In the genomic region with DNA sequence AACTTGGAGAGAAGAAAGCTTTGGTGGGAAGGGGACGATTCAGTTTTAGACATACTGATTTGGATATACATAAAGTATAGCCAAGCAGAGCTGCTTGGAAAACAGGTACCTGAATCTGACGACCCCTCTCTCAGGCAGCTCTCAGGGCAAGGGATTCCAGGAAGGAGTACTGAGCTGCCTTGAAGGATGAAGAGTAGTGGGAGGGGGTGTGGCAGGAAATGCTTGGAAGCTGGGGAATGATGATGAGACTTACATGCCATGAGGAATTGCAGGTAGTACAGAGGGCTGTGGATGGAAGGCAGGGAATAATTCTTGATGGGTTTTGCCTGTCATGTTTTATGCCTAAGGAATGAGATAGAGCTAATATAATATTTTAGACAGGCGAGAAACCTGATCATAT, we compare ENCODE assay signal across 22 cellular contexts.
"Had no signal": no experiment of that assay in that cellular context is flagged by ENCODE, and none has a peak within 500 bp of the region (broad histone marks: within the 10 kb centered on the region; RNA-seq: fewer than 3 reads in every experiment).

No MANE protein-coding gene starts in this region.

- H3K4me1 ChIP-seq: neural progenitor cell, parathyroid adenoma, psoas muscle, right lobe of liver, sigmoid colon, stomach, thyroid gland, tibial nerve, upper lobe of left lung, vagina had no signal

- H3K9me3 ChIP-seq: ovary, psoas muscle, right lobe of liver, sigmoid colon, stomach, thoracic aorta, thyroid gland, tibial nerve, upper lobe of left lung, vagina had no signal

- H3K4me2 ChIP-seq: neural progenitor cell had no signal

- H3K27me3 ChIP-seq: neural progenitor cell, ovary, right lobe of liver, sigmoid colon, thyroid gland, tibial nerve, upper lobe of left lung, vagina had no signal

- H3K4me3 ChIP-seq: neural progenitor cell, ovary, psoas muscle, right lobe of liver, sigmoid colon, stomach, thoracic aorta, thyroid gland, tibial nerve, upper lobe of left lung, vagina had no signal

- H3K79me2 ChIP-seq: parathyroid adenoma had no signal

- H3K9ac ChIP-seq: neural progenitor cell, parathyroid adenoma had no signal

- H3K27ac ChIP-seq: neural progenitor cell, ovary, parathyroid adenoma, psoas muscle, right lobe of liver, sigmoid colon, stomach, thoracic aorta, thyroid gland, tibial nerve, upper lobe of left lung, vagina had no signal

- H3K36me3 ChIP-seq: neural progenitor cell, ovary, right lobe of liver, sigmoid colon, stomach, thoracic aorta, thyroid gland, tibial nerve, upper lobe of left lung, vagina had no signal

- DNase-seq: natural killer cell; occipital lobe; ovary; posterior cingulate gyrus; psoas muscle; right cardiac atrium; right lobe of liver; sigmoid colon; small intestine; stimulated activated CD4-positive, alpha-beta T cell treated with anti-CD3 and anti-CD28 coated beads, Interleukin-15, amount 100 ng/mL, for 24 hours; stimulated activated CD4-positive, alpha-beta T cell treated with anti-CD3 and anti-CD28 coated beads, Interleukin-4, amount 100 ng/mL, for 24 hours; stimulated activated naive B cell treated with anti-CD40 and anti-IgM and Interleukin-4, amounts not matched to agents 10 μg/mL and 1 μg/mL and 100 μg/mL, for 72 hours; stimulated activated naive CD4-positive, alpha-beta T cell treated with Interleukin-2 at 50 U/mL for 16 hours; stomach; thyroid gland; trophoblast cell; upper lobe of left lung had no signal
